Comparison of ENCODE assay signal across 17 cellular contexts in the genomic region with DNA sequence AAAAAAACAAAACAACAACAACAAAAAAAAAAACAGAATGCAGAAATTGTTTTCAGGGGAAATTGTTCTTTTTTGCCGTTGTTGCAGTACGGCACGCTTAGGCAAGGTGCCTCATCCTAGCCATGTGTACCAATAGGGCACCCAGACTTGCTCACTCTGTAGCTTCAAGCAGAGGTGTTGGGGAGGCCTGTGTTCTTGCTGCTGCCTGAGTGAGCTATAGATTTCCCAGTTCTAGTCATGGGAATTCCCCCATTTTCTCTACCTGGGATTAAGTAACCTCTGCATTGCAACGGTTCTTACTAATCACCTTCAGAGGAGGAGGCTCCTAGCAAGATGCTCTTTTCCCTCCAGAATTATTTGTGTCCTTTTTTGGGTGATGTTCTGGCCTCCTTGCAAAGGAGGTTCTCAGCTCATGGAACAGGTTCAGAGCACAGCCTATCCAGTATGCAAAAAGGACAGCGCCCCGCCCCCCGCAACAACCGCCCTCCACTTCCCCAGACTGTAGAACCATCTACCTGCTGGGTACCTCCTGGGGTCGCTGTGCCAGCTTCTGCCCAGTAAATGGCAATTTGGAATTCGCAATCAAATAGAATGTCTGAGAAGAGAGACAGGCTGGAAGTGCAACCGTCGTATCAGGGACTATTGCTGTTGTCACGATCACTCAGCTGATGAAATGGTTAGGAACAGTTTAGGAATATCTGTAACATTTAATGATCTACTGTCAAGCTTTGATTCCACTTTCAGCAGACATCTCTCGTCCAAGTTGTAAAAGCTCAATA. TPM values are rescaled to one million over a fixed set of nuclear protein-coding genes. Genes with fewer than 3 reads are reported as not detected.
DNase-seq lines count a peak whose midpoint lies in the region; ATAC-seq and TF ChIP-seq lines count a peak whose summit lies in the region.
"Had no signal": no experiment of that assay in that cellular context is flagged by ENCODE, and none has a peak within 500 bp of the region (broad histone marks: within the 10 kb centered on the region; RNA-seq: fewer than 3 reads in every experiment).

No MANE protein-coding gene starts in this region.

- intact Hi-C loops in activated CD8-positive, alpha-beta T cell treated with anti-CD3 and anti-CD28 coated beads for 36 hours (cut with micrococcal nuclease), result loop anchor here (5.0 to 10.0 kb wide), 3 partner anchors 120 to 387 kb away; partner anchors contain the start of genes ABCC5 and EIF2B5
- intact Hi-C loops in activated B cell treated with CpG ODN at 0.5 μM for 24 hours (cut with micrococcal nuclease), result loop anchor here (5.0 to 10.0 kb wide), 2 partner anchors 465 to 877 kb away; partner anchors contain the start of genes CLCN2 and POLR2H
- intact Hi-C loops in activated T-helper 1 cell treated with anti-CD3 and anti-CD28 coated beads, Interleukin-12 subunit alpha, Interleukin-12 subunit beta, Interleukin-2, Interleukin-4 antibody, amounts not matched to agents 30 ng/mL and 10 ng/mL and 1 ng/mL, durations not matched to agents 14 hours and 24 hours and 36 hours (cut with micrococcal nuclease), result no loop called here

- peaks cover 13% of the 10 kb centered on the region for H3K27me3 Mint-ChIP-seq in activated CD8-positive, alpha-beta T cell treated with anti-CD3 and anti-CD28 coated beads for 36 hours
- peaks cover 7% of the 10 kb centered on the region for H3K27me3 Mint-ChIP-seq in activated CD8-positive, alpha-beta T cell treated with anti-CD3 and anti-CD28 coated beads, Interleukin-2, amount 10 ng/mL, durations not matched to agents 7 days and 5 days (ENCODE audit: low read depth)
- H3K27me3 Mint-ChIP-seq in activated B cell treated with CpG ODN at 0.5 μM for 24 hours, result peaks cover 24% of the 10 kb centered on the region
- peaks cover 7% of the 10 kb centered on the region for H3K27me3 Mint-ChIP-seq in activated T-helper 1 cell treated with anti-CD3 and anti-CD28 coated beads, Interleukin-12 subunit alpha, Interleukin-12 subunit beta, Interleukin-2, Interleukin-4 antibody, amounts not matched to agents 30 ng/mL and 10 ng/mL and 1 ng/mL, durations not matched to agents 14 hours and 24 hours and 36 hours (ENCODE audit: insufficient read depth)

- H3K27ac Mint-ChIP-seq in activated CD8-positive, alpha-beta T cell treated with anti-CD3 and anti-CD28 coated beads for 36 hours, result no peak overlapping the region
- no peak overlapping the region for H3K27ac Mint-ChIP-seq in activated CD8-positive, alpha-beta T cell treated with anti-CD3 and anti-CD28 coated beads, Interleukin-2, amount 10 ng/mL, durations not matched to agents 7 days and 5 days
- peak overlapping the region; percentile 41 for H3K27ac Mint-ChIP-seq in activated B cell treated with CpG ODN at 0.5 μM for 24 hours
- H3K27ac Mint-ChIP-seq in stimulated activated effector memory CD8-positive, alpha-beta T cell treated with anti-CD3 and anti-CD28 coated beads, Interleukin-12 subunit alpha, Interleukin-12 subunit beta, amount 100 ng/mL, for 72 hours, result no peak overlapping the region
- H3K27ac Mint-ChIP-seq in activated T-helper 1 cell treated with anti-CD3 and anti-CD28 coated beads, Interleukin-12 subunit alpha, Interleukin-12 subunit beta, Interleukin-2, Interleukin-4 antibody, amounts not matched to agents 30 ng/mL and 10 ng/mL and 1 ng/mL, durations not matched to agents 14 hours and 24 hours and 36 hours, result no peak overlapping the region
- H3K27ac Mint-ChIP-seq: CD4-positive, alpha-beta memory T cell; endodermal cell had no signal

- TF ChIP-seq CTCF in activated CD8-positive, alpha-beta T cell treated with anti-CD3 and anti-CD28 coated beads for 36 hours (IDR thresholded peaks at IDR 0.05), result no peak
- TF ChIP-seq CTCF in activated B cell treated with CpG ODN at 0.5 μM for 24 hours (IDR thresholded peaks at IDR 0.05), result no peak

- H3K9me3 Mint-ChIP-seq in activated CD8-positive, alpha-beta T cell treated with anti-CD3 and anti-CD28 coated beads for 36 hours, result no peaks in the 10 kb centered on the region
- no peaks in the 10 kb centered on the region for H3K9me3 Mint-ChIP-seq in activated CD8-positive, alpha-beta T cell treated with anti-CD3 and anti-CD28 coated beads, Interleukin-2, amount 10 ng/mL, durations not matched to agents 7 days and 5 days (ENCODE audit: insufficient read depth)
- peaks cover 5% of the 10 kb centered on the region for H3K9me3 Mint-ChIP-seq in activated B cell treated with CpG ODN at 0.5 μM for 24 hours
- H3K9me3 Mint-ChIP-seq in stimulated activated effector memory CD8-positive, alpha-beta T cell treated with anti-CD3 and anti-CD28 coated beads, Interleukin-12 subunit alpha, Interleukin-12 subunit beta, amount 100 ng/mL, for 72 hours, result no peaks in the 10 kb centered on the region
- no peaks in the 10 kb centered on the region for H3K9me3 Mint-ChIP-seq in activated T-helper 1 cell treated with anti-CD3 and anti-CD28 coated beads, Interleukin-12 subunit alpha, Interleukin-12 subunit beta, Interleukin-2, Interleukin-4 antibody, amounts not matched to agents 30 ng/mL and 10 ng/mL and 1 ng/mL, durations not matched to agents 14 hours and 24 hours and 36 hours

- H3K4me1 Mint-ChIP-seq in activated CD8-positive, alpha-beta T cell treated with anti-CD3 and anti-CD28 coated beads for 36 hours (ENCODE audit: low read depth), result no peaks in the 10 kb centered on the region
- H3K4me1 Mint-ChIP-seq in activated CD8-positive, alpha-beta T cell treated with anti-CD3 and anti-CD28 coated beads, Interleukin-2, amount 10 ng/mL, durations not matched to agents 7 days and 5 days (ENCODE audit: low read depth), result peaks cover 2% of the 10 kb centered on the region
- H3K4me1 Mint-ChIP-seq in activated B cell treated with CpG ODN at 0.5 μM for 24 hours, result peaks cover 4% of the 10 kb centered on the region
- H3K4me1 Mint-ChIP-seq in stimulated activated effector memory CD8-positive, alpha-beta T cell treated with anti-CD3 and anti-CD28 coated beads, Interleukin-12 subunit alpha, Interleukin-12 subunit beta, amount 100 ng/mL, for 72 hours, result no peaks in the 10 kb centered on the region
- peaks cover 6% of the 10 kb centered on the region for H3K4me1 Mint-ChIP-seq in activated T-helper 1 cell treated with anti-CD3 and anti-CD28 coated beads, Interleukin-12 subunit alpha, Interleukin-12 subunit beta, Interleukin-2, Interleukin-4 antibody, amounts not matched to agents 30 ng/mL and 10 ng/mL and 1 ng/mL, durations not matched to agents 14 hours and 24 hours and 36 hours (ENCODE audit: low read depth)
- H3K4me1 Mint-ChIP-seq: endodermal cell had no signal

- DNase-seq in activated CD8-positive, alpha-beta T cell treated with anti-CD3 and anti-CD28 coated beads for 36 hours, result peak; percentile 27
- no peak for DNase-seq in activated CD8-positive, alpha-beta T cell treated with anti-CD3 and anti-CD28 coated beads, Interleukin-2, amount 10 ng/mL, durations not matched to agents 7 days and 5 days
- DNase-seq in activated B cell treated with CpG ODN at 0.5 μM for 24 hours (no peak), DMS153 treated with DMSO at 0.1 percent for 48 hours (lab: John Stamatoyannopoulos, UW; ENCODE audit: unreplicated experiment) (no peak)
- no peak for DNase-seq in stimulated activated effector memory CD8-positive, alpha-beta T cell treated with anti-CD3 and anti-CD28 coated beads, Interleukin-12 subunit alpha, Interleukin-12 subunit beta, amount 100 ng/mL, for 72 hours (ENCODE audit: low spot score in 2 of 2)
- no peak for DNase-seq in activated T-helper 1 cell treated with anti-CD3 and anti-CD28 coated beads, Interleukin-12 subunit alpha, Interleukin-12 subunit beta, Interleukin-2, Interleukin-4 antibody, amounts not matched to agents 30 ng/mL and 10 ng/mL and 1 ng/mL, durations not matched to agents 14 hours and 24 hours and 36 hours (ENCODE audit: low spot score)
- DNase-seq: activated gamma-delta T cell treated with Interleukin-2 at 50 U/mL for 16 hours; CD4-positive, alpha-beta memory T cell; DMS79; endodermal cell; left colon; mucosa of descending colon; NCI-H1694; NCI-H510A treated with DMSO at 0.1 percent for 48 hours; uterus had no signal

- no peak overlapping the region for H3K4me3 Mint-ChIP-seq in activated CD8-positive, alpha-beta T cell treated with anti-CD3 and anti-CD28 coated beads for 36 hours
- H3K4me3 Mint-ChIP-seq in activated CD8-positive, alpha-beta T cell treated with anti-CD3 and anti-CD28 coated beads, Interleukin-2, amount 10 ng/mL, durations not matched to agents 7 days and 5 days, result no peak overlapping the region
- H3K4me3 Mint-ChIP-seq in activated B cell treated with CpG ODN at 0.5 μM for 24 hours, result no peak overlapping the region
- no peak overlapping the region for H3K4me3 Mint-ChIP-seq in stimulated activated effector memory CD8-positive, alpha-beta T cell treated with anti-CD3 and anti-CD28 coated beads, Interleukin-12 subunit alpha, Interleukin-12 subunit beta, amount 100 ng/mL, for 72 hours
- no peak overlapping the region for H3K4me3 Mint-ChIP-seq in activated T-helper 1 cell treated with anti-CD3 and anti-CD28 coated beads, Interleukin-12 subunit alpha, Interleukin-12 subunit beta, Interleukin-2, Interleukin-4 antibody, amounts not matched to agents 30 ng/mL and 10 ng/mL and 1 ng/mL, durations not matched to agents 14 hours and 24 hours and 36 hours
- H3K4me3 Mint-ChIP-seq: CD4-positive, alpha-beta memory T cell; endodermal cell had no signal

- POLR2A ChIA-PET in activated CD8-positive, alpha-beta T cell treated with anti-CD3 and anti-CD28 coated beads for 36 hours (lab: Charles Lee), result interaction anchor here (0.7 to 1.2 kb wide), 2 partner anchors 18 to 384 kb away, joined by 3 read pairs; no protein-coding TSS in a partner anchor
- POLR2A ChIA-PET in activated CD8-positive, alpha-beta T cell treated with anti-CD3 and anti-CD28 coated beads, Interleukin-2, amount 10 ng/mL, durations not matched to agents 7 days and 5 days (lab: Charles Lee), result no interaction called here
- POLR2A ChIA-PET in activated B cell treated with CpG ODN at 0.5 μM for 24 hours (lab: Charles Lee), result no interaction called here

- CTCF ChIA-PET in activated CD8-positive, alpha-beta T cell treated with anti-CD3 and anti-CD28 coated beads for 36 hours (lab: Charles Lee), result interaction anchor here (0.8 to 3.5 kb wide), 9 partner anchors 13 to 391 kb away, joined by 3 to 37 read pairs (median 4); partner anchors contain the start of genes ABCC5, EEF1AKMT4 and PARL
- CTCF ChIA-PET in activated CD8-positive, alpha-beta T cell treated with anti-CD3 and anti-CD28 coated beads, Interleukin-2, amount 10 ng/mL, durations not matched to agents 7 days and 5 days (lab: Charles Lee), result interaction anchor here (0.8 to 4.5 kb wide), 8 partner anchors 13 to 352 kb away, joined by 3 to 29 read pairs (median 8); partner anchors contain the start of genes ABCC5, EEF1AKMT4 and PARL
- CTCF ChIA-PET in activated B cell treated with CpG ODN at 0.5 μM for 24 hours (lab: Charles Lee), result interaction anchor here (0.9 to 1.5 kb wide), 8 partner anchors 13 to 644 kb away, joined by 3 to 5 read pairs (median 3); partner anchors contain the start of genes ABCC5, EEF1AKMT4 and PARL

- ATAC-seq in activated CD8-positive, alpha-beta T cell treated with anti-CD3 and anti-CD28 coated beads for 36 hours, result peak; percentile 28
- ATAC-seq in activated CD8-positive, alpha-beta T cell treated with anti-CD3 and anti-CD28 coated beads, Interleukin-2, amount 10 ng/mL, durations not matched to agents 7 days and 5 days, result no peak
- peak; percentile 47 for ATAC-seq in HG02870 (IDR thresholded peaks at IDR 0.05; ENCODE audit: unreplicated experiment)
- ATAC-seq in activated B cell treated with CpG ODN at 0.5 μM for 24 hours (ENCODE audit: low read depth), result no peak
- peak; percentile 70 for ATAC-seq in stimulated activated effector memory CD8-positive, alpha-beta T cell treated with anti-CD3 and anti-CD28 coated beads, Interleukin-12 subunit alpha, Interleukin-12 subunit beta, amount 100 ng/mL, for 72 hours
- no peak for ATAC-seq in HG02981 (IDR thresholded peaks at IDR 0.05; ENCODE audit: unreplicated experiment)
- ATAC-seq: left colon, mucosa of descending colon had no signal

- no peaks in the 10 kb centered on the region for H3K36me3 Mint-ChIP-seq in activated CD8-positive, alpha-beta T cell treated with anti-CD3 and anti-CD28 coated beads for 36 hours (ENCODE audit: low read depth)
- H3K36me3 Mint-ChIP-seq in activated CD8-positive, alpha-beta T cell treated with anti-CD3 and anti-CD28 coated beads, Interleukin-2, amount 10 ng/mL, durations not matched to agents 7 days and 5 days (ENCODE audit: low read depth), result no peaks in the 10 kb centered on the region
- no peaks in the 10 kb centered on the region for H3K36me3 Mint-ChIP-seq in activated B cell treated with CpG ODN at 0.5 μM for 24 hours (ENCODE audit: low read depth)
- no peaks in the 10 kb centered on the region for H3K36me3 Mint-ChIP-seq in stimulated activated effector memory CD8-positive, alpha-beta T cell treated with anti-CD3 and anti-CD28 coated beads, Interleukin-12 subunit alpha, Interleukin-12 subunit beta, amount 100 ng/mL, for 72 hours
- H3K36me3 Mint-ChIP-seq in activated T-helper 1 cell treated with anti-CD3 and anti-CD28 coated beads, Interleukin-12 subunit alpha, Interleukin-12 subunit beta, Interleukin-2, Interleukin-4 antibody, amounts not matched to agents 30 ng/mL and 10 ng/mL and 1 ng/mL, durations not matched to agents 14 hours and 24 hours and 36 hours (ENCODE audit: low read depth), result no peaks in the 10 kb centered on the region
- H3K36me3 Mint-ChIP-seq: CD4-positive, alpha-beta memory T cell had no signal

RNA-seq across cellular contexts. Expression of gene PARL, which starts 13.1 kb away (rescaled TPM):
- total RNA-seq in activated CD8-positive, alpha-beta T cell treated with anti-CD3 and anti-CD28 coated beads for 36 hours, result 10 to 100 TPM; 80.0 to 83.5 TPM
- 10 to 100 TPM; 45.6 to 49.3 TPM for total RNA-seq in activated CD8-positive, alpha-beta T cell treated with anti-CD3 and anti-CD28 coated beads, Interleukin-2, amount 10 ng/mL, durations not matched to agents 7 days and 5 days
- 57.6 and 57.8 TPM in 2 replicates for total RNA-seq in activated B cell treated with CpG ODN at 0.5 μM for 24 hours
- 93.7 and 98.2 TPM in 2 replicates for total RNA-seq in activated T-helper 1 cell treated with anti-CD3 and anti-CD28 coated beads, Interleukin-12 subunit alpha, Interleukin-12 subunit beta, Interleukin-2, Interleukin-4 antibody, amounts not matched to agents 30 ng/mL and 10 ng/mL and 1 ng/mL, durations not matched to agents 14 hours and 24 hours and 36 hours

Comparison
In these comparisons a context has a peak if more than half of its experiments do, and no peak if none do; other contexts are left out.
1. ATAC-seq: peak in activated CD8-positive, alpha-beta T cell treated with anti-CD3 and anti-CD28 coated beads for 36 hours (single experiment), HG02870 (single experiment) and stimulated activated effector memory CD8-positive, alpha-beta T cell treated with anti-CD3 and anti-CD28 coated beads, Interleukin-12 subunit alpha, Interleukin-12 subunit beta, amount 100 ng/mL, for 72 hours (single experiment); none in activated CD8-positive, alpha-beta T cell treated with anti-CD3 and anti-CD28 coated beads, Interleukin-2, amount 10 ng/mL, durations not matched to agents 7 days and 5 days (single experiment), activated B cell treated with CpG ODN at 0.5 μM for 24 hours (single experiment) and HG02981 (single experiment).